22 cellular contexts compared by ENCODE assay signal in genomic region chr16:77500286-77500598, GRCh38.
"Had no signal": no experiment of that assay in that cellular context is flagged by ENCODE, and none has a peak within 500 bp of the region (broad histone marks: within the 10 kb centered on the region; RNA-seq: fewer than 3 reads in every experiment).

No MANE protein-coding gene starts in this region.

- DNase-seq: colonic mucosa; effector CD8-positive, alpha-beta T cell; erythroblast; esophagus squamous epithelium; foreskin melanocyte; glutamatergic neuron; natural killer cell; right lobe of liver; small intestine; stimulated activated CD4-positive, alpha-beta T cell treated with anti-CD3 and anti-CD28 coated beads, Interleukin-15, amount 100 ng/mL, for 24 hours; stimulated activated CD4-positive, alpha-beta T cell treated with anti-CD3 and anti-CD28 coated beads, Interleukin-2, amount 100 ng/mL, for 48 hours; stimulated activated naive B cell treated with anti-CD40 and anti-IgM and Interleukin-4, amounts not matched to agents 10 μg/mL and 1 μg/mL and 100 μg/mL, for 72 hours; upper lobe of left lung had no signal

- H3K4me1 ChIP-seq: colonic mucosa, esophagus squamous epithelium, parathyroid adenoma, right lobe of liver, upper lobe of left lung had no signal

- H3K4me1 Mint-ChIP-seq: memory B cell; natural killer cell; stimulated activated naive B cell treated with anti-CD40 and anti-IgM and Interleukin-4, amounts not matched to agents 10 μg/mL and 1 μg/mL and 100 μg/mL, for 72 hours had no signal

- H2AFZ ChIP-seq: neural progenitor cell, parathyroid adenoma had no signal

- H3K27me3 Mint-ChIP-seq: dendritic cell treated with granulocyte-macrophage colony-stimulating factor and Interleukin-4, amounts not matched to agents 40 ng/mL and 50 ng/mL, for 4 days had no signal

- H3K27me3 ChIP-seq: colonic mucosa, esophagus squamous epithelium, neural progenitor cell, right lobe of liver, tibial nerve, upper lobe of left lung had no signal

- H3K27ac ChIP-seq: colonic mucosa, esophagus squamous epithelium, neural progenitor cell, parathyroid adenoma, right lobe of liver, thoracic aorta, tibial nerve, upper lobe of left lung had no signal

- H3K9me3 Mint-ChIP-seq: natural killer cell; neural progenitor cell; stimulated activated naive CD8-positive, alpha-beta T cell treated with anti-CD3 and anti-CD28 coated beads, Interleukin-15, Interleukin-2, amounts not matched to agents 100 ng/mL and 50 ng/mL, for 24 hours had no signal

- H3K27ac Mint-ChIP-seq: dendritic cell treated with granulocyte-macrophage colony-stimulating factor and Interleukin-4, amounts not matched to agents 40 ng/mL and 50 ng/mL, for 4 days; memory B cell; natural killer cell; neural progenitor cell; progenitor cell of endocrine pancreas; stimulated activated naive B cell treated with anti-CD40 and anti-IgM and Interleukin-4, amounts not matched to agents 10 μg/mL and 1 μg/mL and 100 μg/mL, for 72 hours; stimulated activated naive CD8-positive, alpha-beta T cell treated with anti-CD3 and anti-CD28 coated beads, Interleukin-15, Interleukin-2, amounts not matched to agents 100 ng/mL and 50 ng/mL, for 24 hours had no signal

- H3K79me2 ChIP-seq: parathyroid adenoma had no signal

- H3K36me3 ChIP-seq: colonic mucosa, esophagus squamous epithelium, neural progenitor cell, right lobe of liver, thoracic aorta, tibial nerve, upper lobe of left lung had no signal

- H3K9me3 ChIP-seq: colonic mucosa, esophagus squamous epithelium, right lobe of liver, thoracic aorta, tibial nerve, upper lobe of left lung had no signal

- H3K36me3 Mint-ChIP-seq: memory B cell; natural killer cell; neural progenitor cell; stimulated activated naive B cell treated with anti-CD40 and anti-IgM and Interleukin-4, amounts not matched to agents 10 μg/mL and 1 μg/mL and 100 μg/mL, for 72 hours had no signal

- H3K4me3 ChIP-seq: colonic mucosa, esophagus squamous epithelium, lung, neural progenitor cell, right lobe of liver, thoracic aorta, tibial nerve, upper lobe of left lung had no signal

- ATAC-seq: natural killer cell; right lobe of liver; stimulated activated naive B cell treated with anti-CD40 and anti-IgM and Interleukin-4, amounts not matched to agents 10 μg/mL and 1 μg/mL and 100 μg/mL, for 72 hours had no signal

- H3K4me3 Mint-ChIP-seq: dendritic cell treated with granulocyte-macrophage colony-stimulating factor and Interleukin-4, amounts not matched to agents 40 ng/mL and 50 ng/mL, for 4 days; memory B cell; natural killer cell; neural progenitor cell; stimulated activated naive B cell treated with anti-CD40 and anti-IgM and Interleukin-4, amounts not matched to agents 10 μg/mL and 1 μg/mL and 100 μg/mL, for 72 hours; stimulated activated naive CD8-positive, alpha-beta T cell treated with anti-CD3 and anti-CD28 coated beads, Interleukin-15, Interleukin-2, amounts not matched to agents 100 ng/mL and 50 ng/mL, for 24 hours had no signal
